ENCODE assay signal across 12 cellular contexts in the genomic region with DNA sequence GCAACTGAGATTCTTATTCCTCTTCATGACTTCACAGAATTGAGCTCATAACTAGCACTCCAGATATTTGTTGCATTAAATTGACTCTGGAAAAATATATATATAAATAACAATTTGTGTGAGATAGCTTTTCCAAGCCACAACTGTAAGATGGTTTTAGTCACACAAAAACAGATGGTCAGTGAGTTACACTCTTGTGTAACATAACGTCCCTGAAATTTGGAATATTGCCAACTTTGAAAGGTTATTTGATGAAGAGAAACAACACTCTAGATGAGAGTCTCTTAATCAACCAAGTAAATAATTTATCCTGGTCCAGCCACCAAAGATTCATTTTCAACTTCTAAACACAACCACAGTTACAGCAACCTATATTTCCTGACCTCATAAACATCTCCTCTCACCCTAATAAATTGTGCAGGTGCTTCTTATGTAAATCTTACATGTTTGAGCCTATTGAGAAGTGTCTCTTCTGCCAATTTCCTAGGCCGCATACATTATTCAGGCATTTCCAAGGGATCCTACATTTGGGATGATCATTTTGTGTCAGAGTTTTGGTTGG.
DNase-seq lines count a peak whose midpoint lies in the region; ATAC-seq, FAIRE-seq and TF ChIP-seq lines count a peak whose summit lies in the region.
"Had no signal": no experiment of that assay in that cellular context is flagged by ENCODE, and none has a peak within 500 bp of the region (broad histone marks: within the 10 kb centered on the region; RNA-seq: fewer than 3 reads in every experiment).

No MANE protein-coding gene starts in this region.

- no TSS peak for BruUV-seq in A673 (replicated peaks; lab: Mats Ljungman, UMichigan)

- no peak overlapping the region for H3K27ac ChIP-seq in A673 (ENCODE audit: low read depth, low read length, poor library complexity, severe bottlenecking)
- H3K27ac ChIP-seq in psoas muscle: no peak overlapping the region

- H3K4me3 ChIP-seq in A673 (ENCODE audit: low read depth, low read length, poor library complexity, severe bottlenecking): no peak overlapping the region
- H3K4me3 ChIP-seq in adipocyte (ENCODE audit: low read length): peak overlapping the region; percentile 12
- H3K4me3 ChIP-seq in psoas muscle: no peak overlapping the region

- POLR2A ChIA-PET in A673 (lab: Charles Lee; ENCODE audit: low non-redundant PET): no interaction called here

- WGBS in psoas muscle, 3 donors: 0 to 27% (median 19%) methylated on average over 2 of the region's 2 CpGs

- no peaks in the 10 kb centered on the region for H3K27me3 ChIP-seq in A673 (replicated peaks; ENCODE audit: insufficient read depth, low read depth, low read length, poor library complexity)
- H3K27me3 ChIP-seq in adipocyte (replicated peaks; ENCODE audit: control insufficient read depth, insufficient read depth, low read length): no peaks in the 10 kb centered on the region
- no peaks in the 10 kb centered on the region for H3K27me3 ChIP-seq in psoas muscle (ENCODE audit: insufficient read depth in 3 of 3, low read length in 2 of 3)

- peak; percentile 40 for FAIRE-seq in GM19239 (lab: Jason Lieb, UNC)

- H3K4me1 ChIP-seq in A673 (ENCODE audit: insufficient read depth, low read length, poor library complexity, severe bottlenecking) (no peaks in the 10 kb centered on the region), adipocyte (ENCODE audit: control insufficient read depth, insufficient read depth, low read length) (no peaks in the 10 kb centered on the region), psoas muscle (no peaks in the 10 kb centered on the region)

- TF ChIP-seq CTCF in A673 (conservative IDR thresholded peaks at IDR 0.05; ENCODE audit: low read depth, low read length): no peak
- no peak for TF ChIP-seq CTCF in GM20000 (IDR thresholded peaks at IDR 0.05; ENCODE audit: extremely low read depth, missing control alignments)
- no peak for TF ChIP-seq CTCF in psoas muscle (IDR thresholded peaks at IDR 0.05)

- CTCF ChIA-PET in A673 (lab: Charles Lee): interaction anchor here (1.4 kb wide), 1 partner anchor 111 kb away, joined by 3 read pairs; no protein-coding TSS in a partner anchor

- H3K9me3 ChIP-seq in A673 (ENCODE audit: low read depth, low read length, poor library complexity, severe bottlenecking): no peaks in the 10 kb centered on the region
- no peaks in the 10 kb centered on the region for H3K9me3 ChIP-seq in adipocyte (ENCODE audit: control insufficient read depth, low read length)
- H3K9me3 ChIP-seq in psoas muscle: no peaks in the 10 kb centered on the region

- no peak for ATAC-seq in psoas muscle

- H3K36me3 ChIP-seq in A673 (ENCODE audit: insufficient read depth, low read length, poor library complexity, severe bottlenecking) (no peaks in the 10 kb centered on the region), adipocyte (ENCODE audit: control insufficient read depth, insufficient read depth, low read length, severe bottlenecking) (no peaks in the 10 kb centered on the region), psoas muscle (ENCODE audit: insufficient read depth in 1 of 2, low read depth in 1 of 2) (no peaks in the 10 kb centered on the region)

- DNase-seq in A673 (ENCODE audit: low spot score) (peak; percentile 16), GM19239 (ENCODE audit: insufficient read length, low spot score) (no peak), LHCN-M2 (ENCODE audit: low read depth) (peak; percentile 23), adipocyte (ENCODE audit: low read depth) (no peak), GM20000 (ENCODE audit: low spot score) (no peak), psoas muscle (no peak), NCI-H2081 treated with DMSO at 0.1 percent for 48 hours (lab: John Stamatoyannopoulos, UW) (no peak), HK-2 (ENCODE audit: unreplicated experiment) (no peak)
- DNase-seq: activated T-cell treated with anti-CD3 and anti-CD28 coated beads, Interleukin-2, amount 50 U/mL, for 48 hours; H9; NCI-H187; SIG-M5 had no signal

- intact Hi-C loops in A673 (cut with micrococcal nuclease; ENCODE audit: unreplicated experiment): no loop called here
- intact Hi-C loops in psoas muscle (cut with DNase I): no loop called here

- no peak overlapping the region for H3K9ac ChIP-seq in adipocyte (ENCODE audit: low read length)

Comparison
In these comparisons a context has a peak if more than half of its experiments do, and no peak if none do; other contexts are left out.
1. DNase-seq: peak in A673 (single experiment) and LHCN-M2 (single experiment); none in GM19239 (single experiment), adipocyte (single experiment), GM20000 (single experiment), psoas muscle (0 of 2), NCI-H2081 treated with DMSO at 0.1 percent for 48 hours (single experiment) and HK-2 (single experiment).